ENCODE assay signal across 9 cellular contexts in the genomic region with DNA sequence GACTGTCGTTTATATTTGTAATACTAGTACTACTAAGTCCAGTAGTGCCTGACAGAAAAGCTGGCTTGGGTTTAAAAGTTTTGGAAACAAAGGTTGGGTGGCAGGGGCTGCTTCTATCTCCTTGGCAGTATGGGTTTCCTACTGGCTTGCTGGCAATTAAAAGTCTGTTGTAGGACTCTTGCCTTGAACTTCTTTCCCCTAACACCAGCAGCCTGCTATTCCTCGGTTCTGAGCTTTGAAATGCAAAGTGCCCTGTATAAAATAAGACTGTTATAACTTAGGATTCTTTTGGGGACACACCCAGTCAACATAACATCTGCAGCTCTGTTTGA. TPM values are rescaled to one million over a fixed set of nuclear protein-coding genes. Genes with fewer than 3 reads are reported as not detected.
DNase-seq lines count a peak whose midpoint lies in the region; ATAC-seq and TF ChIP-seq lines count a peak whose summit lies in the region.
"Had no signal": no experiment of that assay in that cellular context is flagged by ENCODE, and none has a peak within 500 bp of the region (broad histone marks: within the 10 kb centered on the region; RNA-seq: fewer than 3 reads in every experiment).

No MANE protein-coding gene starts in this region.

- DNase-seq in AG04450 (ENCODE audit: low read depth, low spot score) (no peak), IMR-90 (no peak), cardiac fibroblast (ENCODE audit: low read depth in 2 of 2) (no peak), HEK293T (ENCODE audit: extremely low spot score) (no peak), H4 (ENCODE audit: low spot score) (no peak)
- DNase-seq in stimulated activated CD4-positive, alpha-beta T cell treated with anti-CD3 and anti-CD28 coated beads, Interleukin-2, amount 100 ng/mL, for 24 hours, result no peak
- DNase-seq: activated CD4-positive, alpha-beta T cell treated with anti-CD3 and anti-CD28 coated beads for 1 hour had no signal

- dilution Hi-C loops in IMR-90 (cut with HindIII; ENCODE audit: low sequenced_read_pairs, unreplicated experiment), result loop anchor here (25.0 kb wide), 1 partner anchor 138 kb away; no protein-coding TSS in a partner anchor

- peak overlapping the region; percentile 87 for H3K4me3 ChIP-seq in AG04450 (ENCODE audit: low read depth, low read length)
- H3K4me3 ChIP-seq in IMR-90 (ENCODE audit: insufficient read depth, low read depth, low read length), result peak overlapping the region; percentile 90
- peak overlapping the region; percentile 65 to 78 for H3K4me3 ChIP-seq in cardiac fibroblast (replicated peaks in 1 of 2; ENCODE audit: low read depth in 2 of 2, low read length in 2 of 2)
- H3K4me3 ChIP-seq in muscle layer of colon (ENCODE audit: low read depth in 1 of 2, low read length in 2 of 2), result peak overlapping the region; percentile 79 to 81

- H2AK5ac ChIP-seq in IMR-90 (ENCODE audit: low read depth, low read length), result no peak overlapping the region

- no peak overlapping the region for H4K5ac ChIP-seq in IMR-90 (ENCODE audit: low read depth, low read length)

- no peak overlapping the region for H2BK5ac ChIP-seq in IMR-90 (ENCODE audit: low read depth, low read length, poor library complexity, severe bottlenecking)

- CTCF ChIA-PET in AG04450 (lab: Charles Lee), result interaction anchor here (1.0 kb wide), 1 partner anchor 10 kb away, joined by 3 read pairs; no protein-coding TSS in a partner anchor
- CTCF ChIA-PET in IMR-90 (lab: Yijun Ruan, JAX), result no interaction called here
- CTCF ChIA-PET in HEK293T (lab: Yijun Ruan, JAX), result no interaction called here

- peaks cover 9% of the 10 kb centered on the region for H4K20me1 ChIP-seq in IMR-90 (ENCODE audit: insufficient read depth, low read length)

- H3K9me1 ChIP-seq in IMR-90 (ENCODE audit: insufficient read depth, low read length), result no peaks in the 10 kb centered on the region; the same call in 1 of the 2 replicates

- TSS peak; percentile 68 for BruUV-seq in IMR-90 (replicated peaks; lab: Mats Ljungman, UMichigan)

- peaks cover 4 to 22% of the 10 kb centered on the region in 2 experiments; a peak in 2 of 4 replicates for H3K79me1 ChIP-seq in IMR-90 (ENCODE audit: low read depth in 1 of 2, low read length in 2 of 2)

- peak overlapping the region; percentile 93 for H3K14ac ChIP-seq in IMR-90 (replicated peaks; ENCODE audit: low read depth, low read length)

- no peak overlapping the region for H2BK15ac ChIP-seq in IMR-90 (ENCODE audit: low read depth, low read length)

- TF ChIP-seq CTCF in AG04450 (IDR thresholded peaks at IDR 0.05; ENCODE audit: low read depth, low read length), result no peak
- TF ChIP-seq CTCF in IMR-90 (conservative IDR thresholded peaks at IDR 0.05; ENCODE audit: low read depth, low read length), result no peak
- no peak for TF ChIP-seq CTCF in cardiac fibroblast (IDR thresholded peaks at IDR 0.05; ENCODE audit: low read depth, low read length)

- H3K9me3 ChIP-seq in AG04450 (ENCODE audit: control insufficient read depth, insufficient read depth, low read length), result no peaks in the 10 kb centered on the region
- no peaks in the 10 kb centered on the region for H3K9me3 ChIP-seq in IMR-90 (ENCODE audit: control insufficient read depth, insufficient read depth, low read length)
- H3K9me3 ChIP-seq in muscle layer of colon (ENCODE audit: low read length), result no peaks in the 10 kb centered on the region

- H3K23ac ChIP-seq in IMR-90 (ENCODE audit: low read depth, low read length), result 0 out of 2 replicates have a peak overlapping the region, but pooled peaks have one; percentile 90

- peak overlapping the region; percentile 88; the same call in 1 of the 2 replicates for H3K4ac ChIP-seq in IMR-90 (ENCODE audit: low read depth, low read length)

- peak overlapping the region; percentile 89 for H3K9ac ChIP-seq in IMR-90 (ENCODE audit: low read depth, low read length)
- H3K9ac ChIP-seq in muscle layer of colon (ENCODE audit: low read length), result peak overlapping the region; percentile 77

- H3K27me3 ChIP-seq in AG04450 (ENCODE audit: control insufficient read depth, insufficient read depth, low read length) (no peaks in the 10 kb centered on the region), IMR-90 (ENCODE audit: control insufficient read depth, insufficient read depth, low read length) (no peaks in the 10 kb centered on the region), muscle layer of colon (ENCODE audit: control insufficient read depth in 1 of 2, insufficient read depth in 2 of 2, low read length in 2 of 2) (no peaks in the 10 kb centered on the region)

- TF ChIP-seq POLR2A in IMR-90 (IDR thresholded peaks at IDR 0.05; ENCODE audit: low read depth, low read length), result no peak

- H4K91ac ChIP-seq in IMR-90 (ENCODE audit: insufficient read depth, low read depth, low read length), result no peak overlapping the region

- no CpG with 5 or more reads among the region's 2 CpGs for WGBS in IMR-90 (ENCODE audit: extremely low coverage in 2 of 2, insufficient read length in 1 of 2), 2 experiments

- no peak overlapping the region for H3K56ac ChIP-seq in IMR-90 (ENCODE audit: extremely low read depth, insufficient read depth, low read length)

- intact Hi-C loops in IMR-90 (cut with micrococcal nuclease), result loop anchor here (2.0 to 5.0 kb wide), 2 partner anchors 25 to 67 kb away; no protein-coding TSS in a partner anchor

- H3K4me1 ChIP-seq in IMR-90 (ENCODE audit: control insufficient read depth, insufficient read depth, low read length), result peaks cover 8% of the 10 kb centered on the region; the same call in 1 of the 2 replicates
- peaks cover 27% of the 10 kb centered on the region for H3K4me1 ChIP-seq in muscle layer of colon (ENCODE audit: insufficient read depth, low read length)

- peak overlapping the region; percentile 16; the same call in 1 of the 2 replicates for H3K18ac ChIP-seq in IMR-90 (ENCODE audit: low read depth, low read length)

- POLR2A ChIA-PET in AG04450 (lab: Yijun Ruan, JAX), result interaction anchor here (0.6 kb wide), 1 partner anchor 24 kb away, joined by 3 read pairs; no protein-coding TSS in a partner anchor
- POLR2A ChIA-PET in IMR-90 (lab: Charles Lee; ENCODE audit: unreplicated experiment), result interaction anchor here (0.7 kb wide), 1 partner anchor 643 kb away, joined by 20 read pairs; no protein-coding TSS in a partner anchor
- POLR2A ChIA-PET in HEK293T (lab: Yijun Ruan, JAX), result interaction anchor here (0.5 to 1.5 kb wide), 5 partner anchors 10 to 257 kb away, joined by 3 to 4 read pairs (median 3); a partner anchor contains a TSS

- in situ Hi-C loops in IMR-90 (cut with MboI; ENCODE audit: low sequenced_read_pairs), result no loop called here

- H3K36me3 ChIP-seq in IMR-90 (ENCODE audit: control insufficient read depth, insufficient read depth, low read length), result no peaks in the 10 kb centered on the region
- no peaks in the 10 kb centered on the region for H3K36me3 ChIP-seq in muscle layer of colon (ENCODE audit: insufficient read depth, low read length)

- no peak overlapping the region for H2BK20ac ChIP-seq in IMR-90 (ENCODE audit: low read depth, low read length)

- H2AK9ac ChIP-seq in IMR-90 (replicated peaks; ENCODE audit: low read depth, low read length, poor library complexity), result peak overlapping the region; percentile 95

- H2BK120ac ChIP-seq in IMR-90 (ENCODE audit: low read depth, low read length), result no peak overlapping the region

- ATAC-seq in IMR-90 (ENCODE audit: low read depth) (no peak), HG03565 (IDR thresholded peaks at IDR 0.05; ENCODE audit: unreplicated experiment) (no peak)

- no peak overlapping the region for H2AFZ ChIP-seq in IMR-90 (replicated peaks; ENCODE audit: low read length, poor library complexity)

- H3K27ac ChIP-seq in AG04450 (ENCODE audit: low read depth, low read length) (no peak overlapping the region), IMR-90 (ENCODE audit: insufficient read depth, low read length) (0 out of 2 replicates have a peak overlapping the region, but pooled peaks have one; percentile 24), muscle layer of colon (ENCODE audit: low read depth, low read length) (no peak overlapping the region)

- peak overlapping the region; percentile 91 for H3K4me2 ChIP-seq in IMR-90 (ENCODE audit: low read depth, low read length)

- H4K8ac ChIP-seq in IMR-90 (ENCODE audit: low read depth in 2 of 2, low read length in 2 of 2), result peak overlapping the region in 1 of 2 experiments; percentile 80; a peak in 1 of 4 replicates

- TF ChIP-seq RAD21 in IMR-90 (IDR thresholded peaks at IDR 0.05; ENCODE audit: low read length), result no peak

TF ChIP-seq in IMR-90, 13 proteins besides CTCF, POLR2A, EP300 and RAD21:
- no peak for TF ChIP-seq MXI1 (IDR thresholded peaks at IDR 0.05; ENCODE audit: borderline replicate concordance, low read depth, low read length)
- TF ChIP-seq RCOR1 (IDR thresholded peaks at IDR 0.05; ENCODE audit: insufficient replicate concordance, low read length), result no peak
- TF ChIP-seq MAFK (IDR thresholded peaks at IDR 0.05; ENCODE audit: low read depth, low read length), result no peak
- no peak for TF ChIP-seq MAZ (IDR thresholded peaks at IDR 0.05; ENCODE audit: borderline replicate concordance, low read depth, low read length)
- TF ChIP-seq SMC3 (IDR thresholded peaks at IDR 0.05; ENCODE audit: low read depth, low read length), result no peak

TF ChIP-seq in HEK293T, 16 proteins besides CTCF, POLR2A, EP300 and RAD21 (continues in another document):
- TF ChIP-seq BHLHE40 (IDR thresholded peaks at IDR 0.05; ENCODE audit: borderline replicate concordance), result no peak
- TF ChIP-seq TARDBP (IDR thresholded peaks at IDR 0.05), result no peak
- TF ChIP-seq HDGF (IDR thresholded peaks at IDR 0.05; ENCODE audit: borderline replicate concordance), result no peak
- TF ChIP-seq ARNT (IDR thresholded peaks at IDR 0.05), result no peak
- no peak for TF ChIP-seq ZNF384 (IDR thresholded peaks at IDR 0.05)
- no peak for TF ChIP-seq NFRKB (IDR thresholded peaks at IDR 0.05)
- TF ChIP-seq FOXA1 (IDR thresholded peaks at IDR 0.05), result no peak
- no peak for TF ChIP-seq SUZ12 (IDR thresholded peaks at IDR 0.05)
- TF ChIP-seq ELF4 (IDR thresholded peaks at IDR 0.05), result no peak
- TF ChIP-seq CTBP1 (IDR thresholded peaks at IDR 0.05; ENCODE audit: borderline replicate concordance), result no peak
- no peak for TF ChIP-seq SP1 (IDR thresholded peaks at IDR 0.05)

RNA-seq across cellular contexts. Expression of a gene that starts 1.3 kb away (rescaled TPM):
- polyA plus RNA-seq in AG04450 (2011; rRNA removed) (10.0 and 12.3 TPM in 2 replicates), IMR-90 (2012; rRNA removed) (3.0 and 3.6 TPM in 2 replicates)
- polyA minus RNA-seq in AG04450 (2011; rRNA and poly(A)+ RNA removed), result 31.4 and 42.4 TPM in 2 replicates
- total RNA-seq in IMR-90 (2012; rRNA removed), result 23.3 and 28.1 TPM in 2 replicates
- polyA plus RNA-seq in IMR-90 (2012; cell fraction: cytosol; rRNA removed), result 0.73 and 0.82 TPM in 2 replicates
- 1.2 and 7.6 TPM in 2 replicates for polyA plus RNA-seq in IMR-90 (2012; cell fraction: nucleus; rRNA removed; ENCODE audit: low replicate concordance)
- 6.0 and 8.3 TPM in 2 replicates for total RNA-seq in H4 (2014; rRNA removed; shearing (Covaris generic))

RNA-seq across cellular contexts. Expression of a gene that starts 18.7 kb away (rescaled TPM):
- polyA plus RNA-seq in AG04450 (2011; rRNA removed), result 0.88 and 0.91 TPM in 2 replicates
- 0.37 and 0.39 TPM in 2 replicates for polyA minus RNA-seq in AG04450 (2011; rRNA and poly(A)+ RNA removed)
- total RNA-seq in IMR-90 (2012; rRNA removed), result not detected in 2 replicates
- 0.37 and 0.80 TPM in 2 replicates for polyA plus RNA-seq in IMR-90 (2012; rRNA removed)
- polyA plus RNA-seq in IMR-90 (2012; cell fraction: cytosol; rRNA removed), result 0.95 and 2.3 TPM in 2 replicates
- 0.64 and 0.66 TPM in 2 replicates for polyA plus RNA-seq in IMR-90 (2012; cell fraction: nucleus; rRNA removed; ENCODE audit: low replicate concordance)
- total RNA-seq in H4 (2014; rRNA removed; shearing (Covaris generic)), result not detected in 2 replicates
